Comparison of ENCODE assay signal across 15 cellular contexts in genomic region chr1:44049839-44050238, GRCh38. TPM values are rescaled to one million over a fixed set of nuclear protein-coding genes. Genes with fewer than 3 reads are reported as not detected.
DNase-seq lines count a peak whose midpoint lies in the region; FAIRE-seq and TF ChIP-seq lines count a peak whose summit lies in the region.
"Had no signal": no experiment of that assay in that cellular context is flagged by ENCODE, and none has a peak within 500 bp of the region (broad histone marks: within the 10 kb centered on the region; RNA-seq: fewer than 3 reads in every experiment).

No MANE protein-coding gene starts in this region.

- H3K4me3 ChIP-seq in BJ (ENCODE audit: low read depth, low read length) (no peak overlapping the region), endodermal cell (ENCODE audit: low read length) (no peak overlapping the region)
- H3K4me3 ChIP-seq: right atrium auricular region had no signal

- no peak overlapping the region for H3K27ac ChIP-seq in substantia nigra (ENCODE audit: low read depth, low read length, poor library complexity, severe bottlenecking)
- no peak overlapping the region for H3K27ac ChIP-seq in endodermal cell (ENCODE audit: low read depth, low read length)
- H3K27ac ChIP-seq: right atrium auricular region had no signal

- no peak overlapping the region for H3K4me3 Mint-ChIP-seq in endodermal cell
- H3K4me3 Mint-ChIP-seq: CD8-positive, alpha-beta T cell; central memory CD8-positive, alpha-beta T cell; T-helper 2 cell treated with Interferon-gamma antibody and Interleukin-4, amounts not matched to agents 5 μg/mL and 100 μg/mL, for 36 hours had no signal

- no peak overlapping the region for H3K27ac Mint-ChIP-seq in endodermal cell
- H3K27ac Mint-ChIP-seq: CD8-positive, alpha-beta T cell; T-helper 2 cell treated with Interferon-gamma antibody and Interleukin-4, amounts not matched to agents 5 μg/mL and 100 μg/mL, for 36 hours had no signal

- H3K9me3 ChIP-seq in endodermal cell (ENCODE audit: control insufficient read depth, low read length), result no peaks in the 10 kb centered on the region
- H3K9me3 ChIP-seq: right atrium auricular region had no signal

- DNase-seq in BJ (ENCODE audit: low read depth) (peak; percentile 87), RCC 7860 (ENCODE audit: low spot score) (peak; percentile 70), dermis blood vessel endothelial cell (peak; percentile 53), myocyte (ENCODE audit: low read depth) (peak; percentile 20), substantia nigra (lab: John Stamatoyannopoulos, UW) (no peak), endodermal cell (no peak), DMS 273 treated with DMSO at 0.1 percent for 48 hours (lab: John Stamatoyannopoulos, UW) (no peak), epidermal melanocyte (ENCODE audit: insufficient read length, low spot score) (no peak)
- DNase-seq: activated CD4-positive, alpha-beta T cell treated with anti-CD3 and anti-CD28 coated beads, Interleukin-2, amount 50 U/mL, for 48 hours; activated effector memory CD4-positive, alpha-beta T cell treated with anti-CD3 and anti-CD28 coated beads, Interleukin-2, amount 50 U/mL, for 16 hours; CD8-positive, alpha-beta T cell; KG1 had no signal

- no peaks in the 10 kb centered on the region for H3K4me1 ChIP-seq in endodermal cell (ENCODE audit: control insufficient read depth, insufficient read depth, low read length)

- POLR2A ChIA-PET in BJ (lab: Charles Lee), result interaction anchor here (0.7 kb wide), 1 partner anchor 44 kb away, joined by 4 read pairs; no protein-coding TSS in a partner anchor

- peak; percentile 90 for FAIRE-seq in RCC 7860 (lab: Jason Lieb, UNC)

- no peaks in the 10 kb centered on the region for H3K36me3 Mint-ChIP-seq in endodermal cell (ENCODE audit: low read depth)
- H3K36me3 Mint-ChIP-seq: CD8-positive, alpha-beta T cell had no signal

- no peaks in the 10 kb centered on the region for H3K4me1 Mint-ChIP-seq in endodermal cell

- CTCF ChIA-PET in BJ (lab: Yijun Ruan, JAX), result interaction anchor here (3.2 to 10.9 kb wide), 3 partner anchors 15 to 168 kb away, joined by 10 to 197 read pairs (median 49); no protein-coding TSS in a partner anchor

- no peaks in the 10 kb centered on the region for H3K9me3 Mint-ChIP-seq in endodermal cell
- H3K9me3 Mint-ChIP-seq: CD8-positive, alpha-beta T cell; central memory CD8-positive, alpha-beta T cell; T-helper 2 cell treated with Interferon-gamma antibody and Interleukin-4, amounts not matched to agents 5 μg/mL and 100 μg/mL, for 36 hours had no signal

- peaks cover 54% of the 10 kb centered on the region for H3K27me3 Mint-ChIP-seq in endodermal cell (ENCODE audit: insufficient read depth)

- no peaks in the 10 kb centered on the region for H3K36me3 ChIP-seq in BJ (ENCODE audit: control insufficient read depth, insufficient read depth, low read length)
- no peaks in the 10 kb centered on the region for H3K36me3 ChIP-seq in endodermal cell (ENCODE audit: control insufficient read depth, insufficient read depth, low read length)
- H3K36me3 ChIP-seq: right atrium auricular region had no signal

- no peaks in the 10 kb centered on the region for H3K27me3 ChIP-seq in BJ (ENCODE audit: control insufficient read depth, insufficient read depth, low read length)
- peaks cover 37% of the 10 kb centered on the region for H3K27me3 ChIP-seq in endodermal cell (ENCODE audit: control insufficient read depth, insufficient read depth, low read length, poor library complexity, severe bottlenecking)
- H3K27me3 ChIP-seq: right atrium auricular region had no signal

- no peak overlapping the region for H3K9ac ChIP-seq in endodermal cell (ENCODE audit: extremely low read depth, low read length, poor library complexity, severe bottlenecking)

- 81 to 86% methylated on average over 2 of the region's 2 CpGs for WGBS in endodermal cell (ENCODE audit: insufficient coverage in 1 of 2, insufficient read length in 1 of 2), 2 experiments

- no peak for TF ChIP-seq CTCF in BJ (IDR thresholded peaks at IDR 0.05; ENCODE audit: insufficient read depth, low read depth, low read length)
- TF ChIP-seq CTCF in endodermal cell (conservative IDR thresholded peaks at IDR 0.05), result no peak

RNA-seq across cellular contexts. Expression of gene SLC6A9, which starts 18.6 kb away (rescaled TPM):
- polyA plus RNA-seq in BJ (2011; rRNA removed), result 29.2 and 53.9 TPM in 2 replicates
- 56.4 and 61.1 TPM in 2 replicates for polyA minus RNA-seq in BJ (2011; rRNA and poly(A)+ RNA removed)
- 0.23 TPM in 1 of 2 replicates, not detected in the other for total RNA-seq in dermis blood vessel endothelial cell
- total RNA-seq in myocyte, result 0.42 and 1.2 TPM in 2 replicates
- 6.0 TPM for polyA plus RNA-seq in myocyte (2012)
- 10 to 100 TPM in 1 of 2 donors, 1 to 10 TPM in 1; 5.7 to 11.4 TPM for total RNA-seq in endodermal cell
- polyA plus RNA-seq in endodermal cell (2013, experiment 1 of 2), result 24.7 TPM
- 15.9 TPM for polyA plus RNA-seq in endodermal cell (2013, experiment 2 of 2)
- total RNA-seq: CD8-positive, alpha-beta T cell had no signal

RNA-seq across cellular contexts. Expression of gene CCDC24, which starts 58.4 kb away (rescaled TPM):
- 0.98 and 2.0 TPM in 2 replicates for polyA plus RNA-seq in BJ (2011; rRNA removed)
- polyA minus RNA-seq in BJ (2011; rRNA and poly(A)+ RNA removed), result 0.66 and 0.77 TPM in 2 replicates
- total RNA-seq in dermis blood vessel endothelial cell (1.7 and 2.2 TPM in 2 replicates), myocyte (1.5 and 3.4 TPM in 2 replicates), endodermal cell (10 to 100 TPM; 26.6 to 31.1 TPM)
- 11.1 TPM for polyA plus RNA-seq in myocyte (2012)
- polyA plus RNA-seq in endodermal cell (2013, experiment 1 of 2), result 13.3 TPM
- 11.1 TPM for polyA plus RNA-seq in endodermal cell (2013, experiment 2 of 2)

Comparison
In these comparisons a context has a peak if more than half of its experiments do, and no peak if none do; other contexts are left out.
1. DNase-seq: peak in BJ (single experiment), RCC 7860 (single experiment), dermis blood vessel endothelial cell (single experiment) and myocyte (single experiment); none in substantia nigra (0 of 49), endodermal cell (single experiment), DMS 273 treated with DMSO at 0.1 percent for 48 hours (single experiment) and epidermal melanocyte (single experiment).